In genomic region chr5:73431204-73431851, GRCh38 we compare ENCODE assay signal across 32 cellular contexts. TPM values are rescaled to one million over a fixed set of nuclear protein-coding genes. Genes with fewer than 3 reads are reported as not detected.
"Had no signal": no experiment of that assay in that cellular context is flagged by ENCODE, and none has a peak within 500 bp of the region (broad histone marks: within the 10 kb centered on the region; RNA-seq: fewer than 3 reads in every experiment).

No MANE protein-coding gene starts in this region.

- H3K4me1 ChIP-seq: ascending aorta, breast epithelium, SJSA1 had no signal

- H3K4me3 Mint-ChIP-seq: activated CD4-positive, alpha-beta memory T cell treated with anti-CD3 and anti-CD28 coated beads, Interleukin-2, amount 10 ng/mL, durations not matched to agents 7 days and 5 days; activated CD8-positive, alpha-beta memory T cell treated with anti-CD3 and anti-CD28 coated beads, Interleukin-2, amount 10 ng/mL, durations not matched to agents 7 days and 5 days; activated naive CD8-positive, alpha-beta T cell treated with anti-CD3 and anti-CD28 coated beads for 36 hours; activated T-helper 17 cell treated with anti-CD3 and anti-CD28 coated beads, Interleukin-2, amount 50 U/mL, for 72 hours had no signal

- H3K36me3 ChIP-seq: ascending aorta, breast epithelium, Peyer's patch, SJSA1, WERI-Rb-1 had no signal

- H3K9me3 Mint-ChIP-seq: activated CD4-positive, alpha-beta memory T cell treated with anti-CD3 and anti-CD28 coated beads, Interleukin-2, amount 10 ng/mL, durations not matched to agents 7 days and 5 days; activated naive CD8-positive, alpha-beta T cell treated with anti-CD3 and anti-CD28 coated beads for 36 hours; activated T-helper 17 cell treated with anti-CD3 and anti-CD28 coated beads, Interleukin-2, amount 50 U/mL, for 72 hours had no signal

- H3K27me3 ChIP-seq: ascending aorta, SJSA1 had no signal

- ATAC-seq: activated CD8-positive, alpha-beta memory T cell treated with anti-CD3 and anti-CD28 coated beads, Interleukin-2, amount 10 ng/mL, durations not matched to agents 7 days and 5 days; activated T-helper 17 cell treated with anti-CD3 and anti-CD28 coated beads, Interleukin-2, amount 50 U/mL, for 72 hours; body of pancreas; PC-3 had no signal

- H3K27ac ChIP-seq: ascending aorta, body of pancreas, breast epithelium, Peyer's patch, SJSA1, WERI-Rb-1 had no signal

- H3K36me3 Mint-ChIP-seq: activated CD8-positive, alpha-beta memory T cell treated with anti-CD3 and anti-CD28 coated beads, Interleukin-2, amount 10 ng/mL, durations not matched to agents 7 days and 5 days; activated naive CD8-positive, alpha-beta T cell treated with anti-CD3 and anti-CD28 coated beads for 36 hours had no signal

- DNase-seq: activated CD4-positive, alpha-beta memory T cell treated with anti-CD3 and anti-CD28 coated beads, Interleukin-2, amount 10 ng/mL, durations not matched to agents 7 days and 5 days; activated CD4-positive, alpha-beta T cell treated with anti-CD3 and anti-CD28 coated beads for 1 hour; activated CD4-positive, alpha-beta T cell treated with anti-CD3 and anti-CD28 coated beads for 48 hours; activated CD4-positive, CD25-positive, alpha-beta regulatory T cell; activated CD8-positive, alpha-beta memory T cell treated with anti-CD3 and anti-CD28 coated beads for 24 hours; activated CD8-positive, alpha-beta memory T cell treated with anti-CD3 and anti-CD28 coated beads, Interleukin-2, amount 10 ng/mL, durations not matched to agents 7 days and 5 days; activated CD8-positive, alpha-beta memory T cell treated with anti-CD3 and anti-CD28 coated beads, Interleukin-2, amount 50 U/mL, for 48 hours; activated effector memory CD4-positive, alpha-beta T cell treated with anti-CD3 and anti-CD28 coated beads, Interleukin-2, amount 50 U/mL, for 16 hours; activated naive CD4-positive, alpha-beta T cell; activated naive CD4-positive, alpha-beta T cell treated with anti-CD3 and anti-CD28 coated beads, Interleukin-2, amount 50 U/mL, for 16 hours; activated naive CD8-positive, alpha-beta T cell treated with anti-CD3 and anti-CD28 coated beads for 36 hours; activated T-cell treated with anti-CD3 and anti-CD28 coated beads, Interleukin-2, amount 50 U/mL, for 48 hours; amygdala; body of pancreas; NCI-H1105; NCI-H1417 treated with DMSO at 0.1 percent for 48 hours; NCI-H187 treated with DMSO at 0.1 percent for 48 hours; NCI-H2081; NCI-H345; NCI-H524 treated with DMSO at 0.1 percent for 48 hours; PC-3; Peyer's patch; RPMI8226; SHP77 treated with DMSO at 0.1 percent for 48 hours; SW 1271; T-helper 1 cell; T1000; WERI-Rb-1 had no signal

- H3K27ac Mint-ChIP-seq: activated CD4-positive, alpha-beta memory T cell treated with anti-CD3 and anti-CD28 coated beads, Interleukin-2, amount 10 ng/mL, durations not matched to agents 7 days and 5 days; activated CD8-positive, alpha-beta memory T cell treated with anti-CD3 and anti-CD28 coated beads, Interleukin-2, amount 10 ng/mL, durations not matched to agents 7 days and 5 days; activated naive CD8-positive, alpha-beta T cell treated with anti-CD3 and anti-CD28 coated beads for 36 hours; activated T-helper 17 cell treated with anti-CD3 and anti-CD28 coated beads, Interleukin-2, amount 50 U/mL, for 72 hours had no signal

- H3K4me1 Mint-ChIP-seq: activated CD8-positive, alpha-beta memory T cell treated with anti-CD3 and anti-CD28 coated beads, Interleukin-2, amount 10 ng/mL, durations not matched to agents 7 days and 5 days; activated T-helper 17 cell treated with anti-CD3 and anti-CD28 coated beads, Interleukin-2, amount 50 U/mL, for 72 hours had no signal

- H3K4me3 ChIP-seq: ascending aorta, body of pancreas, breast epithelium, Peyer's patch, SJSA1 had no signal

- H3K9me3 ChIP-seq: ascending aorta, body of pancreas, breast epithelium, Peyer's patch had no signal

RNA-seq across cellular contexts. Expression of gene FOXD1, which starts 17.2 kb away (rescaled TPM):
- total RNA-seq: body of pancreas had no signal
